ENCODE assay signal across 6 cellular contexts in the genomic region with DNA sequence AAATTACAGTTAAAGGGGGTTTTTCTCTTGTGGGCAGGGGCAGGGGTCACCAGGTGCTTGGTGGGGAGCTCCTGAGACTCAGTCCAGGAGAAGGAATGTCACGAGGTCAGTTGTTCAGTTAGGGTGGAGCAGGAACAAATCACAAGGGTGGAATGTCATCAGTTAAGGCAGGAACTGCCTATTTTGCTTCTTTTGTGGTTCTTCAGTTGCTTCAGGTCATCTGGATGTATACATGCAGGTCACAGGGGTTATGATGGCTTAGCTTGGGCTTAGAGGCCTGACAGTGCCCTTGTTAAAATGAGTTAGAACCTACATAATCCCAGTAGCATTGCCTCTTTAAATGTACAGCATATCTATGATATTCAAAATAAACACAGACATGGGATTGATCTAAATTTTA.
"Had no signal": no experiment of that assay in that cellular context is flagged by ENCODE, and none has a peak within 500 bp of the region (broad histone marks: within the 10 kb centered on the region; RNA-seq: fewer than 3 reads in every experiment).

No MANE protein-coding gene starts in this region.

- H3K27ac ChIP-seq: KMS-11 had no signal

- H3K9me3 Mint-ChIP-seq: GM23338 had no signal

- H3K4me3 ChIP-seq: GM23338 had no signal

- H3K27ac Mint-ChIP-seq: GM23338 had no signal

- H3K4me1 Mint-ChIP-seq: GM23338, H9 had no signal

- DNase-seq: H9, HCEC 1CT, IMR-90, KBM-7 had no signal

- ATAC-seq: GM23338 had no signal

- H3K4me3 Mint-ChIP-seq: GM23338, H9 had no signal
